ENCODE assay signal across 10 cellular contexts in the genomic region with DNA sequence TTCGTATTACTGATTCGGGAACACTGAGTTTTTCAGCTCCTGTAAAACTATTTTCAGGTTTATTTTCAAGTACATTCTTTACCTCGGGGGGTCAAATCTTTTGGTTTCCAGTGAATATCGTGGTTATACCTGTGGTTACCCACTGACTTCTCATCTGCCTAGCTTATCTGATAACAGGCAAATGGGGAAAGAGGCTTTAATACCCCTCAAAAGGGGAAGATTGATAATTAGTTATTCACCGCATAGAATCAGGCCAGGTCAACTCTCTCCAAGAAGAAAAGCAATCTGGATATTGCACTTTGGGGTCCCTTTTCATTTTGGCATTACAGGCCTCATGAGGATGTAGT. TPM values are rescaled to one million over a fixed set of nuclear protein-coding genes. Genes with fewer than 3 reads are reported as not detected.
A peak's percentile ranks its signal among the peaks of the same experiment; 100 is the strongest.
DNase-seq lines count a peak whose midpoint lies in the region; ATAC-seq and TF ChIP-seq lines count a peak whose summit lies in the region.
"Had no signal": no experiment of that assay in that cellular context is flagged by ENCODE, and none has a peak within 500 bp of the region (broad histone marks: within the 10 kb centered on the region; RNA-seq: fewer than 3 reads in every experiment).

No MANE protein-coding gene starts in this region.

- peaks cover 87 to 97% (median 95%) of the 10 kb centered on the region in 3 donors for H3K4me1 Mint-ChIP-seq in CD8-positive, alpha-beta memory T cell
- H3K4me1 Mint-ChIP-seq in activated naive CD8-positive, alpha-beta T cell (ENCODE audit: low read depth) = peaks cover 95% of the 10 kb centered on the region
- H3K4me1 Mint-ChIP-seq in naive thymus-derived CD4-positive, alpha-beta T cell = peaks cover 76 to 98% (median 93%) of the 10 kb centered on the region in 7 donors

- H3K27ac ChIP-seq in CD8-positive, alpha-beta memory T cell (ENCODE audit: low read depth, low read length) = peak overlapping the region; percentile 76
- H3K27ac ChIP-seq in Karpas-422 (ENCODE audit: low read length) = peak overlapping the region; percentile 82
- H3K27ac ChIP-seq in naive thymus-derived CD4-positive, alpha-beta T cell (ENCODE audit: low read depth, low read length) = peak overlapping the region; percentile 75
- H3K27ac ChIP-seq: ascending aorta, GM23248 had no signal

- peak overlapping the region; percentile 21 for H3K4me3 ChIP-seq in CD8-positive, alpha-beta memory T cell (ENCODE audit: low read length)
- peak overlapping the region; percentile 69 for H3K4me3 ChIP-seq in Karpas-422 (ENCODE audit: low read length)
- H3K4me3 ChIP-seq in naive thymus-derived CD4-positive, alpha-beta T cell (ENCODE audit: low read length) = peak overlapping the region; percentile 45
- H3K4me3 ChIP-seq: GM23248 had no signal

- H4K20me1 ChIP-seq in Karpas-422 (ENCODE audit: insufficient read depth, low read depth, low read length) = peaks cover 14% of the 10 kb centered on the region; the same call in 1 of the 2 replicates

- intact Hi-C loops in naive thymus-derived CD4-positive, alpha-beta T cell (cut with micrococcal nuclease) = loop anchor here (1.0 to 5.0 kb wide), 10 partner anchors 9 to 501 kb away; no protein-coding TSS in a partner anchor

- peak overlapping the region; percentile 84 for H3K4me2 ChIP-seq in Karpas-422 (ENCODE audit: low read depth, low read length, poor library complexity, severe bottlenecking)

- no peaks in the 10 kb centered on the region for H3K9me3 Mint-ChIP-seq in CD8-positive, alpha-beta memory T cell
- H3K9me3 Mint-ChIP-seq in activated naive CD8-positive, alpha-beta T cell (ENCODE audit: low read depth) = no peaks in the 10 kb centered on the region
- H3K9me3 Mint-ChIP-seq in naive thymus-derived CD4-positive, alpha-beta T cell = peaks cover 0 to 2% (median 0%) of the 10 kb centered on the region in 11 donors

- no peaks in the 10 kb centered on the region for H3K9me3 ChIP-seq in CD8-positive, alpha-beta memory T cell (ENCODE audit: low read length)
- H3K9me3 ChIP-seq in Karpas-422 (ENCODE audit: low read length) = no peaks in the 10 kb centered on the region
- H3K9me3 ChIP-seq in naive thymus-derived CD4-positive, alpha-beta T cell (ENCODE audit: control insufficient read depth in 2 of 3, low read length in 3 of 3) = no peaks in the 10 kb centered on the region
- H3K9me3 ChIP-seq: ascending aorta had no signal

- peak overlapping the region; percentile 96 to 100 (median 100) for H3K27ac Mint-ChIP-seq in CD8-positive, alpha-beta memory T cell
- H3K27ac Mint-ChIP-seq in activated naive CD8-positive, alpha-beta T cell = peak overlapping the region; percentile 86
- H3K27ac Mint-ChIP-seq in naive thymus-derived CD4-positive, alpha-beta T cell = peak overlapping the region; percentile 96 to 100 (median 99)

- no peaks in the 10 kb centered on the region for H3K27me3 Mint-ChIP-seq in CD8-positive, alpha-beta memory T cell
- no peaks in the 10 kb centered on the region for H3K27me3 Mint-ChIP-seq in activated naive CD8-positive, alpha-beta T cell
- H3K27me3 Mint-ChIP-seq in naive thymus-derived CD4-positive, alpha-beta T cell = no peaks in the 10 kb centered on the region

- no peak for DNase-seq in CD8-positive, alpha-beta memory T cell
- DNase-seq in Karpas-422 (no peak), NCI-H2107 (lab: John Stamatoyannopoulos, UW) (no peak), NCI-H146 treated with DMSO at 0.1 percent for 48 hours (lab: John Stamatoyannopoulos, UW; ENCODE audit: unreplicated experiment) (no peak)
- no peak for DNase-seq in naive thymus-derived CD4-positive, alpha-beta T cell
- DNase-seq: GM23248 had no signal

- ATAC-seq in naive thymus-derived CD4-positive, alpha-beta T cell = no peak
- ATAC-seq in SK-N-SH treated with all-trans-retinoic acid at 6 μM for 48 hours (no peak), GM19351 (IDR thresholded peaks at IDR 0.05; ENCODE audit: unreplicated experiment) (no peak)

- peaks cover 55% of the 10 kb centered on the region for H3K79me2 ChIP-seq in Karpas-422 (ENCODE audit: low read length)

- no peaks in the 10 kb centered on the region for H3K27me3 ChIP-seq in CD8-positive, alpha-beta memory T cell (ENCODE audit: insufficient read depth, low read length, poor library complexity, severe bottlenecking)
- H3K27me3 ChIP-seq in Karpas-422 (ENCODE audit: low read length) = no peaks in the 10 kb centered on the region
- H3K27me3 ChIP-seq in naive thymus-derived CD4-positive, alpha-beta T cell (ENCODE audit: control insufficient read depth in 2 of 2, insufficient read depth in 2 of 2, low read length in 2 of 2) = no peaks in the 10 kb centered on the region
- H3K27me3 ChIP-seq: ascending aorta had no signal

- no peak overlapping the region for H2AFZ ChIP-seq in Karpas-422 (ENCODE audit: low read length)
- H2AFZ ChIP-seq: GM23248 had no signal

- CTCF ChIA-PET in CD8-positive, alpha-beta memory T cell (lab: Charles Lee) = interaction anchor here (0.8 to 3.5 kb wide), 12 partner anchors 9 to 147 kb away, joined by 3 to 20 read pairs (median 6); no protein-coding TSS in a partner anchor
- CTCF ChIA-PET in naive thymus-derived CD4-positive, alpha-beta T cell (lab: Charles Lee) = interaction anchor here (0.8 to 2.0 kb wide), 5 partner anchors 22 to 136 kb away, joined by 3 to 7 read pairs (median 7); no protein-coding TSS in a partner anchor

- peaks cover 0 to 28% (median 5%) of the 10 kb centered on the region in 3 donors for H3K36me3 Mint-ChIP-seq in CD8-positive, alpha-beta memory T cell
- peaks cover 11% of the 10 kb centered on the region for H3K36me3 Mint-ChIP-seq in activated naive CD8-positive, alpha-beta T cell
- H3K36me3 Mint-ChIP-seq in naive thymus-derived CD4-positive, alpha-beta T cell = peaks cover 4 to 42% (median 25%) of the 10 kb centered on the region in 5 donors

- H3K36me3 ChIP-seq in CD8-positive, alpha-beta memory T cell (ENCODE audit: insufficient read depth, low read length) = no peaks in the 10 kb centered on the region
- no peaks in the 10 kb centered on the region for H3K36me3 ChIP-seq in Karpas-422 (ENCODE audit: insufficient read depth, low read length)
- H3K36me3 ChIP-seq in naive thymus-derived CD4-positive, alpha-beta T cell (ENCODE audit: control insufficient read depth in 2 of 3, insufficient read depth in 3 of 3, low read length in 3 of 3) = peaks cover 0 to 5% (median 0%) of the 10 kb centered on the region in 3 experiments
- H3K36me3 ChIP-seq: ascending aorta had no signal

- H3K9me2 ChIP-seq in Karpas-422 (replicated peaks; ENCODE audit: insufficient read depth, low read length) = no peaks in the 10 kb centered on the region

- peaks cover 90% of the 10 kb centered on the region for H3K4me1 ChIP-seq in CD8-positive, alpha-beta memory T cell (ENCODE audit: insufficient read depth, low read length)
- H3K4me1 ChIP-seq in Karpas-422 (ENCODE audit: low read length) = peaks cover 63% of the 10 kb centered on the region
- H3K4me1 ChIP-seq in naive thymus-derived CD4-positive, alpha-beta T cell (ENCODE audit: control insufficient read depth in 2 of 2, insufficient read depth in 2 of 2, low read length in 2 of 2) = peaks cover 77 to 90% of the 10 kb centered on the region in 2 donors
- H3K4me1 ChIP-seq: ascending aorta had no signal

- peak overlapping the region; percentile 72; the same call in 1 of the 2 replicates for H3K9ac ChIP-seq in Karpas-422 (ENCODE audit: low read length)
- H3K9ac ChIP-seq: GM23248 had no signal

- POLR2A ChIA-PET in CD8-positive, alpha-beta memory T cell (lab: Charles Lee) = interaction anchor here (0.5 to 5.4 kb wide), 16 partner anchors 11 to 201 kb away, joined by 3 to 40 read pairs (median 4); no protein-coding TSS in a partner anchor
- POLR2A ChIA-PET in naive thymus-derived CD4-positive, alpha-beta T cell (lab: Charles Lee) = interaction anchor here (0.9 to 6.3 kb wide), 19 partner anchors 9 to 375 kb away, joined by 3 to 110 read pairs (median 6); partner anchors contain the start of gene RUNX1

- peak overlapping the region; percentile 69 to 94 (median 86) for H3K4me3 Mint-ChIP-seq in CD8-positive, alpha-beta memory T cell
- peak overlapping the region; percentile 90 for H3K4me3 Mint-ChIP-seq in activated naive CD8-positive, alpha-beta T cell
- peak overlapping the region; percentile 73 to 98 (median 86) for H3K4me3 Mint-ChIP-seq in naive thymus-derived CD4-positive, alpha-beta T cell

TF ChIP-seq in SK-N-SH treated with all-trans-retinoic acid at 6 μM for 48 hours, 23 proteins besides CTCF, POLR2A, EP300 and RAD21 (continues in another document):
- TF ChIP-seq, protein P1, sequence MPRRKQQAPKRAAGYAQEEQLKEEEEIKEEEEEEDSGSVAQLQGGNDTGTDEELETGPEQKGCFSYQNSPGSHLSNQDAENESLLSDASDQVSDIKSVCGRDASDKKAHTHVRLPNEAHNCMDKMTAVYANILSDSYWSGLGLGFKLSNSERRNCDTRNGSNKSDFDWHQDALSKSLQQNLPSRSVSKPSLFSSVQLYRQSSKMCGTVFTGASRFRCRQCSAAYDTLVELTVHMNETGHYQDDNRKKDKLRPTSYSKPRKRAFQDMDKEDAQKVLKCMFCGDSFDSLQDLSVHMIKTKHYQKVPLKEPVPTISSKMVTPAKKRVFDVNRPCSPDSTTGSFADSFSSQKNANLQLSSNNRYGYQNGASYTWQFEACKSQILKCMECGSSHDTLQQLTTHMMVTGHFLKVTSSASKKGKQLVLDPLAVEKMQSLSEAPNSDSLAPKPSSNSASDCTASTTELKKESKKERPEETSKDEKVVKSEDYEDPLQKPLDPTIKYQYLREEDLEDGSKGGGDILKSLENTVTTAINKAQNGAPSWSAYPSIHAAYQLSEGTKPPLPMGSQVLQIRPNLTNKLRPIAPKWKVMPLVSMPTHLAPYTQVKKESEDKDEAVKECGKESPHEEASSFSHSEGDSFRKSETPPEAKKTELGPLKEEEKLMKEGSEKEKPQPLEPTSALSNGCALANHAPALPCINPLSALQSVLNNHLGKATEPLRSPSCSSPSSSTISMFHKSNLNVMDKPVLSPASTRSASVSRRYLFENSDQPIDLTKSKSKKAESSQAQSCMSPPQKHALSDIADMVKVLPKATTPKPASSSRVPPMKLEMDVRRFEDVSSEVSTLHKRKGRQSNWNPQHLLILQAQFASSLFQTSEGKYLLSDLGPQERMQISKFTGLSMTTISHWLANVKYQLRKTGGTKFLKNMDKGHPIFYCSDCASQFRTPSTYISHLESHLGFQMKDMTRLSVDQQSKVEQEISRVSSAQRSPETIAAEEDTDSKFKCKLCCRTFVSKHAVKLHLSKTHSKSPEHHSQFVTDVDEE (CRISPR knock-in tag; IDR thresholded peaks at IDR 0.05) = no peak
- TF ChIP-seq CSDC2 (CRISPR knock-in tag; IDR thresholded peaks at IDR 0.05) = no peak
- TF ChIP-seq ZNF8 (CRISPR knock-in tag; IDR thresholded peaks at IDR 0.05) = no peak
- no peak for TF ChIP-seq TCF4 (CRISPR knock-in tag; IDR thresholded peaks at IDR 0.05; ENCODE audit: borderline replicate concordance)

RNA-seq across cellular contexts. Expression of gene RUNX1, which starts 23.0 kb away (rescaled TPM):
- 10 to 100 TPM; 40.3 to 41.5 TPM for total RNA-seq in CD8-positive, alpha-beta memory T cell
- 22.0 TPM for polyA plus RNA-seq in CD8-positive, alpha-beta memory T cell
- 19.2 and 20.5 TPM in 2 replicates for total RNA-seq in Karpas-422 (2014; rRNA removed; shearing (Covaris generic); ENCODE audit: low replicate concordance)
- 100 to 1,000 TPM in 1 of 5 experiments, 10 to 100 TPM in 4; 55.3 to 154 (median 98.5) TPM for total RNA-seq in naive thymus-derived CD4-positive, alpha-beta T cell
- 10 to 100 TPM; 27.9 to 42.8 TPM for polyA plus RNA-seq in naive thymus-derived CD4-positive, alpha-beta T cell
